ENCODE assay signal across 27 cellular contexts in genomic region chr3:82355228-82355627, GRCh38.
"Had no signal": no experiment of that assay in that cellular context is flagged by ENCODE, and none has a peak within 500 bp of the region (broad histone marks: within the 10 kb centered on the region; RNA-seq: fewer than 3 reads in every experiment).

No MANE protein-coding gene starts in this region.

- H3K27me3 Mint-ChIP-seq: central memory CD8-positive, alpha-beta T cell; dendritic cell treated with granulocyte-macrophage colony-stimulating factor and Interleukin-4, amounts not matched to agents 40 ng/mL and 50 ng/mL, for 4 days; naive thymus-derived CD4-positive, alpha-beta T cell; type B pancreatic cell had no signal

- H3K9me3 ChIP-seq: colonic mucosa, esophagus muscularis mucosa, gastroesophageal sphincter, heart left ventricle, lower lobe of right lung, pancreas, right lobe of liver, stomach, testis, tibial artery had no signal

- H3K4me3 Mint-ChIP-seq: central memory CD8-positive, alpha-beta T cell; dendritic cell treated with granulocyte-macrophage colony-stimulating factor and Interleukin-4, amounts not matched to agents 40 ng/mL and 50 ng/mL, for 4 days; immature natural killer cell; naive thymus-derived CD4-positive, alpha-beta T cell; nephron; type B pancreatic cell had no signal

- H3K79me2 ChIP-seq: hepatocyte had no signal

- H3K9me3 Mint-ChIP-seq: nephron, type B pancreatic cell had no signal

- H2AFZ ChIP-seq: hepatocyte had no signal

- DNase-seq: colonic mucosa; effector CD8-positive, alpha-beta T cell; foreskin keratinocyte; heart left ventricle; immature natural killer cell; left ventricle myocardium superior; lower lobe of right lung; naive thymus-derived CD4-positive, alpha-beta T cell; nucleus accumbens; pancreas; right lobe of liver; stimulated activated CD4-positive, alpha-beta T cell treated with anti-CD3 and anti-CD28 coated beads, Interleukin-12 subunit alpha, Interleukin-12 subunit beta, amount 100 ng/mL, for 4 hours; stimulated activated CD4-positive, alpha-beta T cell treated with anti-CD3 and anti-CD28 coated beads, Interleukin-1b, Interleukin-23, amount 100 ng/mL, for 48 hours; stimulated activated CD4-positive, alpha-beta T cell treated with anti-CD3 and anti-CD28 coated beads, Interleukin-4, amount 100 ng/mL, for 1 hour; stimulated activated CD8-positive, alpha-beta memory T cell treated with anti-CD3 and anti-CD28 coated beads, Interleukin-4, amount 100 ng/mL, for 48 hours; stimulated activated naive CD4-positive, alpha-beta T cell; stomach; testis; tibial artery had no signal

- ATAC-seq: foreskin keratinocyte; gastroesophageal sphincter; heart left ventricle; left ventricle myocardium superior; lower lobe of right lung; naive thymus-derived CD4-positive, alpha-beta T cell; pancreas; right lobe of liver had no signal

- H3K27ac Mint-ChIP-seq: dendritic cell treated with granulocyte-macrophage colony-stimulating factor and Interleukin-4, amounts not matched to agents 40 ng/mL and 50 ng/mL, for 4 days; immature natural killer cell; naive thymus-derived CD4-positive, alpha-beta T cell; nephron; type B pancreatic cell had no signal

- H3K36me3 ChIP-seq: colonic mucosa, esophagus muscularis mucosa, gastroesophageal sphincter, heart left ventricle, lower lobe of right lung, pancreas, right lobe of liver, stomach, tibial artery had no signal

- H3K27ac ChIP-seq: colonic mucosa, esophagus muscularis mucosa, foreskin keratinocyte, gastroesophageal sphincter, heart left ventricle, hepatocyte, lower lobe of right lung, pancreas, right lobe of liver, stomach, testis, tibial artery had no signal

- H3K36me3 Mint-ChIP-seq: immature natural killer cell; naive thymus-derived CD4-positive, alpha-beta T cell; type B pancreatic cell had no signal

- H3K4me3 ChIP-seq: colonic mucosa, esophagus muscularis mucosa, gastroesophageal sphincter, heart left ventricle, hepatocyte, lower lobe of right lung, pancreas, right lobe of liver, smooth muscle cell, stomach, testis, tibial artery had no signal

- H3K4me1 Mint-ChIP-seq: central memory CD8-positive, alpha-beta T cell; immature natural killer cell; naive thymus-derived CD4-positive, alpha-beta T cell; nephron had no signal

- H3K27me3 ChIP-seq: colonic mucosa, esophagus muscularis mucosa, foreskin keratinocyte, gastroesophageal sphincter, heart left ventricle, hepatocyte, pancreas, right lobe of liver, stomach, testis, tibial artery had no signal

- H3K4me2 ChIP-seq: hepatocyte, smooth muscle cell had no signal

- H3K4me1 ChIP-seq: colonic mucosa, esophagus muscularis mucosa, foreskin keratinocyte, gastroesophageal sphincter, lower lobe of right lung, stomach, tibial artery had no signal
